1 cellular context compared by ENCODE assay signal in the genomic region with DNA sequence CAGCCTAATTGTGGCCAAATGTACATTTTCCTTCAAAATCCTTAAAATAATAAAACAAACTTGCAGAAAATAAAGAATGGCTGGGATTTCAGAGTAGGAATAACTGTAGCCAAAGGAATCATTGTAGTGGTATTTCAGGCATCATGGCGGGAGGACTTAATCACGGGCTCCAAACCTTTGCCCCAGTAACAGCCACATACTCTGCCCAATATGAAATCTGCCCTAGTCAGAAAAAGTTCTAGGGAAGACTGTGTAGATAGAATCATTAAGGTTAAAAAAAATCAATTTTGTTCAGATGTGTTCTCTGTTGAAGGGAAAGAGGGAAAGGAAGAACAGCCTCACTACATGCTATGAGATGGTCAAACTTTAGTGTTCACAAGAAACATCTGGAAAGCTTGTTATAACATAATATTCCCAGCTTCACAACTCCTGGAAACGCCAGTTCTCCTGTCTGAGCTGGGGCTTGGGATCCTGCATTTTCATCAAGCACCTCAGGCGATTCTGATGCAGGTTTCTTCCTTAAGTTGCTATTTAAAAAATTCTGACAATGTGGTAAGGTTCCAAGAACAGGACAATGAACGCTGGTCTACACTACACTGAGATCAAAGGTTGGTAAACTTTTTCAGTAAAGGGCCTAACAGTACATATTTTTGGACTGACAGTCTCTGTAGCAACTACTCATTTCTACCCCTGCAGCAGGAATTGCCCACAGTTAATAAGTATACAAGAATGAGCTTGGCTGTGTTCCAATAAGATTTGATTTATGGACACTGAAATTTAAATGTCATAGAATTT.
A peak's percentile ranks its signal among the peaks of the same experiment; 100 is the strongest.
TF ChIP-seq lines count a peak whose summit lies in the region.

No MANE protein-coding gene starts in this region.

TF ChIP-seq in HepG2, 621 proteins besides CTCF, POLR2A, EP300 and RAD21 (continued from another document and continues in another):
- TF ChIP-seq, protein P1, sequence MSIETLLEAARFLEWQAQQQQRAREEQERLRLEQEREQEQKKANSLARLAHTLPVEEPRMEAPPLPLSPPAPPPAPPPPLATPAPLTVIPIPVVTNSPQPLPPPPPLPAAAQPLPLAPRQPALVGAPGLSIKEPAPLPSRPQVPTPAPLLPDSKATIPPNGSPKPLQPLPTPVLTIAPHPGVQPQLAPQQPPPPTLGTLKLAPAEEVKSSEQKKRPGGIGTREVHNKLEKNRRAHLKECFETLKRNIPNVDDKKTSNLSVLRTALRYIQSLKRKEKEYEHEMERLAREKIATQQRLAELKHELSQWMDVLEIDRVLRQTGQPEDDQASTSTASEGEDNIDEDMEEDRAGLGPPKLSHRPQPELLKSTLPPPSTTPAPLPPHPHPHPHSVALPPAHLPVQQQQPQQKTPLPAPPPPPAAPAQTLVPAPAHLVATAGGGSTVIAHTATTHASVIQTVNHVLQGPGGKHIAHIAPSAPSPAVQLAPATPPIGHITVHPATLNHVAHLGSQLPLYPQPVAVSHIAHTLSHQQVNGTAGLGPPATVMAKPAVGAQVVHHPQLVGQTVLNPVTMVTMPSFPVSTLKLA (IDR thresholded peaks at IDR 0.05), result no peak
- TF ChIP-seq ZNF264 (CRISPR knock-in tag; IDR thresholded peaks at IDR 0.05), result peak; percentile 41; the same call in 1 of the 2 replicates
- TF ChIP-seq ZNF350 (CRISPR knock-in tag; IDR thresholded peaks at IDR 0.05; ENCODE audit: borderline replicate concordance, low read depth), result no peak
- TF ChIP-seq, protein P2, sequence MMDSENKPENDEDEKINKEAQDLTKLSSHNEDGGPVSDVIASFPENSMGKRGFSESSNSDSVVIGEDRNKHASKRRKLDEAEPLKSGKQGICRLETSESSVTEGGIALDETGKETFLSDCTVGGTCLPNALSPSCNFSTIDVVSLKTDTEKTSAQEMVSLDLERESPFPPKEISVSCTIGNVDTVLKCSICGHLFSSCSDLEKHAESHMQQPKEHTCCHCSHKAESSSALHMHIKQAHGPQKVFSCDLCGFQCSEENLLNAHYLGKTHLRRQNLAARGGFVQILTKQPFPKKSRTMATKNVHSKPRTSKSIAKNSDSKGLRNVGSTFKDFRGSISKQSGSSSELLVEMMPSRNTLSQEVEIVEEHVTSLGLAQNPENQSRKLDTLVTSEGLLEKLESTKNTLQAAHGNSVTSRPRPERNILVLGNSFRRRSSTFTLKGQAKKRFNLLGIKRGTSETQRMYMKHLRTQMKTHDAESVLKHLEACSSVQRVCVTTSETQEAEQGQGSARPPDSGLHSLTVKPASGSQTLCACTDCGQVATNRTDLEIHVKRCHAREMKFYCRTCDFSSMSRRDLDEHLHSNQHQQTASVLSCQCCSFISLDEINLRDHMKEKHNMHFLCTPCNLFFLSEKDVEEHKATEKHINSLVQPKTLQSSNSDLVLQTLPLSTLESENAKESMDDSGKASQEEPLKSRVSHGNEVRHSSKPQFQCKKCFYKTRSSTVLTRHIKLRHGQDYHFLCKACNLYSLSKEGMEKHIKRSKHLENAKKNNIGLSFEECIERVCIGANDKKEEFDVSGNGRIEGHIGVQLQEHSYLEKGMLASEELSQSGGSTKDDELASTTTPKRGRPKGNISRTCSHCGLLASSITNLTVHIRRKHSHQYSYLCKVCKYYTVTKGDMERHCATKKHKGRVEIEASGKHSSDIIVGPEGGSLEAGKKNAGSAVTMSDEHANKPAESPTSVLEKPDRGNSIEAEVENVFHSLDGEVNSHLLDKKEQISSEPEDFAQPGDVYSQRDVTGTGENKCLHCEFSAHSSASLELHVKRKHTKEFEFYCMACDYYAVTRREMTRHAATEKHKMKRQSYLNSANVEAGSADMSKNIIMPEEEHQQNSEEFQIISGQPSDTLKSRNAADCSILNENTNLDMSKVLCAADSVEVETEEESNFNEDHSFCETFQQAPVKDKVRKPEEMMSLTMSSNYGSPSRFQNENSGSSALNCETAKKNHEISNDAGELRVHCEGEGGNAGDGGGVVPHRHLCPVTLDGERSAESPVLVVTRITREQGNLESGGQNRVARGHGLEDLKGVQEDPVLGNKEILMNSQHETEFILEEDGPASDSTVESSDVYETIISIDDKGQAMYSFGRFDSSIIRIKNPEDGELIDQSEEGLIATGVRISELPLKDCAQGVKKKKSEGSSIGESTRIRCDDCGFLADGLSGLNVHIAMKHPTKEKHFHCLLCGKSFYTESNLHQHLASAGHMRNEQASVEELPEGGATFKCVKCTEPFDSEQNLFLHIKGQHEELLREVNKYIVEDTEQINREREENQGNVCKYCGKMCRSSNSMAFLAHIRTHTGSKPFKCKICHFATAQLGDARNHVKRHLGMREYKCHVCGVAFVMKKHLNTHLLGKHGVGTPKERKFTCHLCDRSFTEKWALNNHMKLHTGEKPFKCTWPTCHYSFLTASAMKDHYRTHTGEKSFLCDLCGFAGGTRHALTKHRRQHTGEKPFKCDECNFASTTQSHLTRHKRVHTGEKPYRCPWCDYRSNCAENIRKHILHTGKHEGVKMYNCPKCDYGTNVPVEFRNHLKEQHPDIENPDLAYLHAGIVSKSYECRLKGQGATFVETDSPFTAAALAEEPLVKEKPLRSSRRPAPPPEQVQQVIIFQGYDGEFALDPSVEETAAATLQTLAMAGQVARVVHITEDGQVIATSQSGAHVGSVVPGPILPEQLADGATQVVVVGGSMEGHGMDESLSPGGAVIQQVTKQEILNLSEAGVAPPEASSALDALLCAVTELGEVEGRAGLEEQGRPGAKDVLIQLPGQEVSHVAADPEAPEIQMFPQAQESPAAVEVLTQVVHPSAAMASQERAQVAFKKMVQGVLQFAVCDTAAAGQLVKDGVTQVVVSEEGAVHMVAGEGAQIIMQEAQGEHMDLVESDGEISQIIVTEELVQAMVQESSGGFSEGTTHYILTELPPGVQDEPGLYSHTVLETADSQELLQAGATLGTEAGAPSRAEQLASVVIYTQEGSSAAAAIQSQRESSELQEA (CRISPR knock-in tag; IDR thresholded peaks at IDR 0.05; ENCODE audit: not compliant biosample characterization), result no peak
- no peak for TF ChIP-seq ZNF382 (CRISPR knock-in tag; IDR thresholded peaks at IDR 0.05; ENCODE audit: borderline replicate concordance)
- TF ChIP-seq TCF7 (IDR thresholded peaks at IDR 0.05; ENCODE audit: low read depth), result peak; percentile 35; the same call in 1 of the 2 replicates
- no peak for TF ChIP-seq ZNF782 (CRISPR knock-in tag; IDR thresholded peaks at IDR 0.05; ENCODE audit: borderline replicate concordance)
- no peak for TF ChIP-seq SMARCE1 (IDR thresholded peaks at IDR 0.05; ENCODE audit: borderline replicate concordance)
- no peak for TF ChIP-seq EED (CRISPR knock-in tag; IDR thresholded peaks at IDR 0.05)
- TF ChIP-seq GZF1 (CRISPR knock-in tag; IDR thresholded peaks at IDR 0.05), result no peak; the same call in 1 of the 2 replicates
- no peak for TF ChIP-seq ZEB1 (IDR thresholded peaks at IDR 0.05; ENCODE audit: insufficient replicate concordance, low read depth)
- TF ChIP-seq CCAR2 (optimal IDR thresholded peaks at IDR 0.05; ENCODE audit: low read depth, low read length), result no peak
- TF ChIP-seq ZMYM4 (CRISPR knock-in tag; IDR thresholded peaks at IDR 0.05), result peak; percentile 13; the same call in 1 of the 2 replicates
- TF ChIP-seq CBFB (CRISPR knock-in tag; IDR thresholded peaks at IDR 0.05), result no peak
- no peak for TF ChIP-seq SUZ12 (IDR thresholded peaks at IDR 0.05; ENCODE audit: low read depth, low read length)
- TF ChIP-seq ZNF629 (CRISPR knock-in tag; conservative IDR thresholded peaks at IDR 0.05), result no peak
- TF ChIP-seq ZNF121 (CRISPR knock-in tag; IDR thresholded peaks at IDR 0.05), result no peak
- TF ChIP-seq SOX6 (IDR thresholded peaks at IDR 0.05), result no peak
- peak; percentile 73; the same call in 1 of the 2 replicates for TF ChIP-seq SOX6 (CRISPR knock-in tag; IDR thresholded peaks at IDR 0.05)
- 0 out of 2 replicates have a peak, but pooled peaks have one; percentile 17 for TF ChIP-seq FOSL2 (CRISPR knock-in tag; IDR thresholded peaks at IDR 0.05)
- no peak for TF ChIP-seq DNMT1 (CRISPR knock-in tag; IDR thresholded peaks at IDR 0.05)
- TF ChIP-seq, protein P3, sequence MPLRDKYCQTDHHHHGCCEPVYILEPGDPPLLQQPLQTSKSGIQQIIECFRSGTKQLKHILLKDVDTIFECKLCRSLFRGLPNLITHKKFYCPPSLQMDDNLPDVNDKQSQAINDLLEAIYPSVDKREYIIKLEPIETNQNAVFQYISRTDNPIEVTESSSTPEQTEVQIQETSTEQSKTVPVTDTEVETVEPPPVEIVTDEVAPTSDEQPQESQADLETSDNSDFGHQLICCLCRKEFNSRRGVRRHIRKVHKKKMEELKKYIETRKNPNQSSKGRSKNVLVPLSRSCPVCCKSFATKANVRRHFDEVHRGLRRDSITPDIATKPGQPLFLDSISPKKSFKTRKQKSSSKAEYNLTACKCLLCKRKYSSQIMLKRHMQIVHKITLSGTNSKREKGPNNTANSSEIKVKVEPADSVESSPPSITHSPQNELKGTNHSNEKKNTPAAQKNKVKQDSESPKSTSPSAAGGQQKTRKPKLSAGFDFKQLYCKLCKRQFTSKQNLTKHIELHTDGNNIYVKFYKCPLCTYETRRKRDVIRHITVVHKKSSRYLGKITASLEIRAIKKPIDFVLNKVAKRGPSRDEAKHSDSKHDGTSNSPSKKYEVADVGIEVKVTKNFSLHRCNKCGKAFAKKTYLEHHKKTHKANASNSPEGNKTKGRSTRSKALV (CRISPR knock-in tag; IDR thresholded peaks at IDR 0.05), result no peak
- TF ChIP-seq, protein P4, sequence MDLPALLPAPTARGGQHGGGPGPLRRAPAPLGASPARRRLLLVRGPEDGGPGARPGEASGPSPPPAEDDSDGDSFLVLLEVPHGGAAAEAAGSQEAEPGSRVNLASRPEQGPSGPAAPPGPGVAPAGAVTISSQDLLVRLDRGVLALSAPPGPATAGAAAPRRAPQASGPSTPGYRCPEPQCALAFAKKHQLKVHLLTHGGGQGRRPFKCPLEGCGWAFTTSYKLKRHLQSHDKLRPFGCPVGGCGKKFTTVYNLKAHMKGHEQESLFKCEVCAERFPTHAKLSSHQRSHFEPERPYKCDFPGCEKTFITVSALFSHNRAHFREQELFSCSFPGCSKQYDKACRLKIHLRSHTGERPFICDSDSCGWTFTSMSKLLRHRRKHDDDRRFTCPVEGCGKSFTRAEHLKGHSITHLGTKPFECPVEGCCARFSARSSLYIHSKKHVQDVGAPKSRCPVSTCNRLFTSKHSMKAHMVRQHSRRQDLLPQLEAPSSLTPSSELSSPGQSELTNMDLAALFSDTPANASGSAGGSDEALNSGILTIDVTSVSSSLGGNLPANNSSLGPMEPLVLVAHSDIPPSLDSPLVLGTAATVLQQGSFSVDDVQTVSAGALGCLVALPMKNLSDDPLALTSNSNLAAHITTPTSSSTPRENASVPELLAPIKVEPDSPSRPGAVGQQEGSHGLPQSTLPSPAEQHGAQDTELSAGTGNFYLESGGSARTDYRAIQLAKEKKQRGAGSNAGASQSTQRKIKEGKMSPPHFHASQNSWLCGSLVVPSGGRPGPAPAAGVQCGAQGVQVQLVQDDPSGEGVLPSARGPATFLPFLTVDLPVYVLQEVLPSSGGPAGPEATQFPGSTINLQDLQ (CRISPR knock-in tag; IDR thresholded peaks at IDR 0.05), result no peak
- no peak for TF ChIP-seq NCOA5 (CRISPR knock-in tag; IDR thresholded peaks at IDR 0.05)
- no peak for TF ChIP-seq CENPT (CRISPR knock-in tag; IDR thresholded peaks at IDR 0.05; ENCODE audit: low read depth)
- no peak for TF ChIP-seq ZBTB42 (CRISPR knock-in tag; IDR thresholded peaks at IDR 0.05)
- TF ChIP-seq ZNF850 (CRISPR knock-in tag; conservative IDR thresholded peaks at IDR 0.05), result no peak
- no peak for TF ChIP-seq TSC22D2 (CRISPR knock-in tag; IDR thresholded peaks at IDR 0.05; ENCODE audit: borderline replicate concordance)
- 0 out of 2 replicates have a peak, but pooled peaks have one; percentile 19 for TF ChIP-seq PPARG (CRISPR knock-in tag; conservative IDR thresholded peaks at IDR 0.05)
- peak; percentile 80; the same call in 1 of the 2 replicates for TF ChIP-seq SOX5 (CRISPR knock-in tag; IDR thresholded peaks at IDR 0.05; ENCODE audit: borderline replicate concordance)
- TF ChIP-seq HDAC2 (CRISPR knock-in tag; IDR thresholded peaks at IDR 0.05), result peak; percentile 46; the same call in 1 of the 2 replicates
- no peak for TF ChIP-seq ZNF619 (CRISPR knock-in tag; IDR thresholded peaks at IDR 0.05)
- no peak for TF ChIP-seq MXI1 (IDR thresholded peaks at IDR 0.05; ENCODE audit: borderline replicate concordance, low read depth, low read length)
- TF ChIP-seq IKZF4 (CRISPR knock-in tag; IDR thresholded peaks at IDR 0.05; ENCODE audit: borderline replicate concordance, low read depth, not compliant biosample characterization), result no peak
- no peak for TF ChIP-seq RELA (CRISPR knock-in tag; IDR thresholded peaks at IDR 0.05)
- no peak for TF ChIP-seq ZNF572 (CRISPR knock-in tag; IDR thresholded peaks at IDR 0.05)
- TF ChIP-seq HHEX (CRISPR knock-in tag; IDR thresholded peaks at IDR 0.05), result no peak
- no peak for TF ChIP-seq ZMYM2 (CRISPR knock-in tag; IDR thresholded peaks at IDR 0.05)
- TF ChIP-seq, protein P5, sequence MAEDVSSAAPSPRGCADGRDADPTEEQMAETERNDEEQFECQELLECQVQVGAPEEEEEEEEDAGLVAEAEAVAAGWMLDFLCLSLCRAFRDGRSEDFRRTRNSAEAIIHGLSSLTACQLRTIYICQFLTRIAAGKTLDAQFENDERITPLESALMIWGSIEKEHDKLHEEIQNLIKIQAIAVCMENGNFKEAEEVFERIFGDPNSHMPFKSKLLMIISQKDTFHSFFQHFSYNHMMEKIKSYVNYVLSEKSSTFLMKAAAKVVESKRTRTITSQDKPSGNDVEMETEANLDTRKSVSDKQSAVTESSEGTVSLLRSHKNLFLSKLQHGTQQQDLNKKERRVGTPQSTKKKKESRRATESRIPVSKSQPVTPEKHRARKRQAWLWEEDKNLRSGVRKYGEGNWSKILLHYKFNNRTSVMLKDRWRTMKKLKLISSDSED (CRISPR knock-in tag; IDR thresholded peaks at IDR 0.05), result no peak
- TF ChIP-seq ZNF451 (CRISPR knock-in tag; IDR thresholded peaks at IDR 0.05), result no peak
- TF ChIP-seq, protein P6, sequence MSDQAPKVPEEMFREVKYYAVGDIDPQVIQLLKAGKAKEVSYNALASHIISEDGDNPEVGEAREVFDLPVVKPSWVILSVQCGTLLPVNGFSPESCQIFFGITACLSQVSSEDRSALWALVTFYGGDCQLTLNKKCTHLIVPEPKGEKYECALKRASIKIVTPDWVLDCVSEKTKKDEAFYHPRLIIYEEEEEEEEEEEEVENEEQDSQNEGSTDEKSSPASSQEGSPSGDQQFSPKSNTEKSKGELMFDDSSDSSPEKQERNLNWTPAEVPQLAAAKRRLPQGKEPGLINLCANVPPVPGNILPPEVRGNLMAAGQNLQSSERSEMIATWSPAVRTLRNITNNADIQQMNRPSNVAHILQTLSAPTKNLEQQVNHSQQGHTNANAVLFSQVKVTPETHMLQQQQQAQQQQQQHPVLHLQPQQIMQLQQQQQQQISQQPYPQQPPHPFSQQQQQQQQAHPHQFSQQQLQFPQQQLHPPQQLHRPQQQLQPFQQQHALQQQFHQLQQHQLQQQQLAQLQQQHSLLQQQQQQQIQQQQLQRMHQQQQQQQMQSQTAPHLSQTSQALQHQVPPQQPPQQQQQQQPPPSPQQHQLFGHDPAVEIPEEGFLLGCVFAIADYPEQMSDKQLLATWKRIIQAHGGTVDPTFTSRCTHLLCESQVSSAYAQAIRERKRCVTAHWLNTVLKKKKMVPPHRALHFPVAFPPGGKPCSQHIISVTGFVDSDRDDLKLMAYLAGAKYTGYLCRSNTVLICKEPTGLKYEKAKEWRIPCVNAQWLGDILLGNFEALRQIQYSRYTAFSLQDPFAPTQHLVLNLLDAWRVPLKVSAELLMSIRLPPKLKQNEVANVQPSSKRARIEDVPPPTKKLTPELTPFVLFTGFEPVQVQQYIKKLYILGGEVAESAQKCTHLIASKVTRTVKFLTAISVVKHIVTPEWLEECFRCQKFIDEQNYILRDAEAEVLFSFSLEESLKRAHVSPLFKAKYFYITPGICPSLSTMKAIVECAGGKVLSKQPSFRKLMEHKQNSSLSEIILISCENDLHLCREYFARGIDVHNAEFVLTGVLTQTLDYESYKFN (CRISPR knock-in tag; conservative IDR thresholded peaks at IDR 0.05), result peak; percentile 78
- no peak for TF ChIP-seq ZNF746 (CRISPR knock-in tag; IDR thresholded peaks at IDR 0.05)
- TF ChIP-seq ZNF780A (CRISPR knock-in tag; IDR thresholded peaks at IDR 0.05), result no peak
- TF ChIP-seq FIP1L1 (IDR thresholded peaks at IDR 0.05; ENCODE audit: borderline replicate concordance, insufficient read depth, low read depth, low read length), result no peak
